In genomic region chr6:63295553-63295952, GRCh38 we compare ENCODE assay signal across 14 cellular contexts. TPM values are rescaled to one million over a fixed set of nuclear protein-coding genes. Genes with fewer than 3 reads are reported as not detected.
A peak's percentile ranks its signal among the peaks of the same experiment; 100 is the strongest.
DNase-seq lines count a peak whose midpoint lies in the region; TF ChIP-seq lines count a peak whose summit lies in the region.
"Had no signal": no experiment of that assay in that cellular context is flagged by ENCODE, and none has a peak within 500 bp of the region (broad histone marks: within the 10 kb centered on the region; RNA-seq: fewer than 3 reads in every experiment).

No MANE protein-coding gene starts in this region.

- peak overlapping the region; percentile 26 for H3K4me3 Mint-ChIP-seq in osteocyte (ENCODE audit: unreplicated experiment)

- H3K36me3 Mint-ChIP-seq in osteocyte (ENCODE audit: unreplicated experiment), result no peaks in the 10 kb centered on the region

- H3K4me1 Mint-ChIP-seq in osteocyte (ENCODE audit: unreplicated experiment), result peaks cover 15% of the 10 kb centered on the region

- no peaks in the 10 kb centered on the region for H3K9me3 Mint-ChIP-seq in osteocyte (ENCODE audit: unreplicated experiment)

- intact Hi-C loops in dorsolateral prefrontal cortex (cut with DNase I), result no loop called here

- DNase-seq in HPDE6-E6E7 (ENCODE audit: extremely low spot score) (peak; percentile 14), RKO (ENCODE audit: low spot score) (peak; percentile 3), choroid plexus epithelial cell (ENCODE audit: low read depth) (peak; percentile 27), osteocyte (ENCODE audit: extremely low spot score, unreplicated experiment) (no peak), NCI-H774 (lab: John Stamatoyannopoulos, UW) (no peak), NCI-H128 (lab: John Stamatoyannopoulos, UW; ENCODE audit: unreplicated experiment) (no peak), dorsolateral prefrontal cortex (no peak)
- DNase-seq: HCEC 1CT, NCI-H146, NCI-H345, NCI-H82, SHP77 had no signal

- H3K27ac Mint-ChIP-seq in osteocyte (ENCODE audit: unreplicated experiment), result no peak overlapping the region

- H3K27me3 ChIP-seq in dorsolateral prefrontal cortex, result peaks cover 0 to 5% (median 0%) of the 10 kb centered on the region in 45 donors
- H3K27me3 ChIP-seq: BLaER1 treated with 17β-estradiol and CSF1 and Interleukin-3, amounts not matched to agents 10 nM and 100 nM had no signal

- H3K27me3 Mint-ChIP-seq in osteocyte (ENCODE audit: unreplicated experiment), result no peaks in the 10 kb centered on the region

- no peak overlapping the region for H3K4me3 ChIP-seq in choroid plexus epithelial cell (ENCODE audit: low read depth, low read length)
- H3K4me3 ChIP-seq in dorsolateral prefrontal cortex, result no peak overlapping the region
- H3K4me3 ChIP-seq: BLaER1 treated with 17β-estradiol and CSF1 and Interleukin-3, amounts not matched to agents 10 nM and 100 nM had no signal

- TF ChIP-seq CTCF in choroid plexus epithelial cell (conservative IDR thresholded peaks at IDR 0.05; ENCODE audit: low read depth, low read length) (no peak), osteocyte (IDR thresholded peaks at IDR 0.05) (no peak), dorsolateral prefrontal cortex (IDR thresholded peaks at IDR 0.05 in 54 of 56, conservative IDR thresholded peaks at IDR 0.05 in 2 of 56; ENCODE audit: low read depth in 1 of 56, partially characterized antibody in 56 of 56) (no peak)

- no peak overlapping the region for H3K27ac ChIP-seq in dorsolateral prefrontal cortex
- H3K27ac ChIP-seq: BLaER1 treated with 17β-estradiol and CSF1 and Interleukin-3, amounts not matched to agents 10 nM and 100 nM had no signal

RNA-seq across cellular contexts. Expression of gene LGSN, which starts 24.2 kb away (rescaled TPM):
- 0.29 TPM in 1 of 2 replicates, not detected in the other for total RNA-seq in osteocyte
- total RNA-seq in dorsolateral prefrontal cortex, result under 1 TPM in 14 of 120 experiments, not detected in 106; 0.09 to 0.51 (median 0.24) TPM
- total RNA-seq: HT1080 had no signal

Comparison
In these comparisons a context has a peak if more than half of its experiments do, and no peak if none do; other contexts are left out.
1. DNase-seq: peak in HPDE6-E6E7 (single experiment), RKO (single experiment) and choroid plexus epithelial cell (single experiment); none in osteocyte (single experiment), NCI-H774 (single experiment), NCI-H128 (single experiment) and dorsolateral prefrontal cortex (0 of 10).